8 cellular contexts compared by ENCODE assay signal in the genomic region with DNA sequence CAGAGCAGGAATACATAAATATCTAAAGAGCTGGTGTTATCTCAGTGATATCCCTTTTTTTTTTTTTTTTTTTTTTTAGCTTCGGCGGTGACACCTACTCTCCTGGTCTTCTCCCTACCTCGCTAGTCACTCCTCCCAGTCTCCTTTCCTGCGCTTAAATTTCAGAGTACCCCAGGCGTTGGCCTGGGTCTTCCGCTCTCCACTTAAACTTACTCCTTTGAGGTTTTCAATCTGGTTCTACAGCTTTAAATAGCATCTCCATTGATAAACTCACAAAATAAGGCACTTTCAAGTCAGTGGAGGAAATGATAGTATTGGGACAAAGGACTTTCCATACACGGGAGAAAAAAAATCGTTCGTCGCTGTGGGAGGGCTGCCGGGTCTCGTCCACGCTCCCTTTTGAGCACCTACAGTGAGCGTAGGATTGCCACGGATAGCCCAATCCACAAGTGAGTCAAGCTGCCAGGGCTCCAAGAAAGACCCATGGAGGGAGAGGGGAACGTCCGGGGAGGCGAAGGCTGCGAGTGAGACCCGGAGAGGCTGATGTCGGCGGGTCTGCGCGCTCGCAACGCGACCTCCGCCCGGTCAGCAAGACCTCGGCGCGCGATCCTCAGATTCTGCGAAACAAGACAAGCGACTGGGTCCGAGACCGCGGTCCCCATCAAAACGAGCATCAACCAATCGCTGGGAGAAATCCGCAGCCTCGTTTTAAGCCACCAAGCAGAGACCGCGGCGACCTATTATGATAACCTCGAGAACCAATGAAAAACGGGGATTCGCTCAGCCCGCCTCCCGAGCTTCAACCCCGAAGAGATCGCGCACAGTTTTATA. TPM values are rescaled to one million over a fixed set of nuclear protein-coding genes. Genes with fewer than 3 reads are reported as not detected.
DNase-seq lines count a peak whose midpoint lies in the region; ATAC-seq, FAIRE-seq and TF ChIP-seq lines count a peak whose summit lies in the region.

No MANE protein-coding gene starts in this region.

- peak; percentile 78 for ATAC-seq in GM19023 (IDR thresholded peaks at IDR 0.05; ENCODE audit: unreplicated experiment)
- ATAC-seq in HG03280 (IDR thresholded peaks at IDR 0.05; ENCODE audit: unreplicated experiment) = peak; percentile 70
- ATAC-seq in activated CD4-positive, CD25-positive, alpha-beta regulatory T cell treated with anti-CD3 and anti-CD28 coated beads, Interleukin-2, amount 50 U/mL, for 24 hours = peak; percentile 83 to 85

- FAIRE-seq in keratinocyte (lab: Jason Lieb, UNC) = no peak

- no peaks in the 10 kb centered on the region for H3K27me3 ChIP-seq in keratinocyte (ENCODE audit: control insufficient read depth, extremely low read depth, insufficient read depth, low read length)

- H3K9me3 ChIP-seq in keratinocyte (ENCODE audit: control insufficient read depth, low read depth, low read length) = no peaks in the 10 kb centered on the region

- H3K36me3 ChIP-seq in keratinocyte (ENCODE audit: control insufficient read depth in 2 of 2, extremely low read depth in 1 of 2, insufficient read depth in 2 of 2, low read length in 2 of 2) = peaks cover 14 to 26% of the 10 kb centered on the region in 2 experiments

- TF ChIP-seq CTCF in keratinocyte (optimal IDR thresholded peaks at IDR 0.05 in 1 of 3, IDR thresholded peaks at IDR 0.05 in 1 of 3, conservative IDR thresholded peaks at IDR 0.05 in 1 of 3; ENCODE audit: extremely low read depth in 1 of 3, insufficient read depth in 2 of 3, low read length in 3 of 3) = no peak

- H4K20me1 ChIP-seq in keratinocyte (ENCODE audit: control insufficient read depth, extremely low read depth, insufficient read depth, low read length) = peaks cover 13% of the 10 kb centered on the region

- peak overlapping the region; percentile 72 to 97 (median 93) for H3K4me3 ChIP-seq in keratinocyte (ENCODE audit: control insufficient read depth in 2 of 3, extremely low read depth in 1 of 3, insufficient read depth in 2 of 3, low read depth in 1 of 3, low read length in 3 of 3)

- peaks cover 13% of the 10 kb centered on the region for H3K4me1 ChIP-seq in keratinocyte (ENCODE audit: control insufficient read depth, extremely low read depth, insufficient read depth, low read length)

- H3K79me2 ChIP-seq in keratinocyte (ENCODE audit: control insufficient read depth, insufficient read depth, low read length) = peaks cover 37% of the 10 kb centered on the region

- H3K9me1 ChIP-seq in keratinocyte (ENCODE audit: control insufficient read depth, extremely low read depth, insufficient read depth, low read length) = no peaks in the 10 kb centered on the region

- peak overlapping the region; percentile 99 for H2AFZ ChIP-seq in keratinocyte (ENCODE audit: control insufficient read depth, low read length)

- H3K9ac ChIP-seq in keratinocyte (ENCODE audit: control insufficient read depth, extremely low read depth, insufficient read depth, low read length) = peak overlapping the region; percentile 100

- H3K4me2 ChIP-seq in keratinocyte (ENCODE audit: control insufficient read depth, extremely low read depth, insufficient read depth, low read depth, low read length) = peak overlapping the region; percentile 99

- peak; percentile 96 for DNase-seq in AG08395 (ENCODE audit: low spot score)
- peak; percentile 98 for DNase-seq in NCI-H345 treated with DMSO at 0.1 percent for 48 hours (lab: John Stamatoyannopoulos, UW; ENCODE audit: unreplicated experiment)
- DNase-seq in cerebellum (ENCODE audit: low spot score) = peak; percentile 94
- DNase-seq in keratinocyte (ENCODE audit: low read depth, low spot score) = no peak
- DNase-seq in stimulated activated CD4-positive, alpha-beta T cell treated with anti-CD3 and anti-CD28 coated beads, Interleukin-12 subunit alpha, Interleukin-12 subunit beta, amount 100 ng/mL, for 4 hours = peak; percentile 75

- dilution Hi-C loops in keratinocyte (cut with MboI; ENCODE audit: extremely low pct_ligation_motif_present, low sequenced_read_pairs) = no loop called here

- peak overlapping the region; percentile 97 for H3K27ac ChIP-seq in keratinocyte (ENCODE audit: control insufficient read depth, insufficient read depth, low read length)

RNA-seq across cellular contexts. Expression of gene SRSF6, which starts 0.7 kb away (rescaled TPM):
- total RNA-seq in cerebellum = 49.5 TPM
- 90.3 to 132 TPM (median 128 TPM) in 3 replicates for polyA plus RNA-seq in keratinocyte
- 104 TPM for polyA plus RNA-seq in keratinocyte (2011; ENCODE audit: low read depth)
- 49.6 and 68.9 TPM in 2 replicates for polyA plus RNA-seq in keratinocyte (2011; cell fraction: cytosol; rRNA removed)
- 243 and 273 TPM in 2 replicates for polyA plus RNA-seq in keratinocyte (2011; cell fraction: nucleus; rRNA removed)
- polyA plus RNA-seq in keratinocyte (2012; ENCODE audit: low replicate concordance) = 50.7 and 90.4 TPM in 2 replicates
- 19.2 to 125 TPM (median 56.7 TPM) in 3 replicates for polyA minus RNA-seq in keratinocyte
- 47.2 TPM for polyA minus RNA-seq in keratinocyte (2011; cell fraction: cytosol; rRNA and poly(A)+ RNA removed)
- 47.0 and 88.0 TPM in 2 replicates for polyA minus RNA-seq in keratinocyte (2011; cell fraction: nucleus; rRNA and poly(A)+ RNA removed)

RNA-seq across cellular contexts. Expression of gene L3MBTL1, which starts 50.5 kb away (rescaled TPM):
- total RNA-seq in cerebellum = 43.2 TPM
- polyA plus RNA-seq in keratinocyte = 3.1 to 7.7 TPM (median 5.0 TPM) in 3 replicates
- polyA plus RNA-seq in keratinocyte (2011; ENCODE audit: low read depth) = 2.1 TPM
- 1.2 and 1.8 TPM in 2 replicates for polyA plus RNA-seq in keratinocyte (2011; cell fraction: cytosol; rRNA removed)
- polyA plus RNA-seq in keratinocyte (2011; cell fraction: nucleus; rRNA removed) = 35.7 and 49.9 TPM in 2 replicates
- polyA plus RNA-seq in keratinocyte (2012; ENCODE audit: low replicate concordance) = 2.0 and 3.9 TPM in 2 replicates
- 3.7 to 9.5 TPM (median 7.4 TPM) in 3 replicates for polyA minus RNA-seq in keratinocyte
- 0.96 TPM for polyA minus RNA-seq in keratinocyte (2011; cell fraction: cytosol; rRNA and poly(A)+ RNA removed)
- polyA minus RNA-seq in keratinocyte (2011; cell fraction: nucleus; rRNA and poly(A)+ RNA removed) = 9.9 and 17.5 TPM in 2 replicates
